In the genomic region with DNA sequence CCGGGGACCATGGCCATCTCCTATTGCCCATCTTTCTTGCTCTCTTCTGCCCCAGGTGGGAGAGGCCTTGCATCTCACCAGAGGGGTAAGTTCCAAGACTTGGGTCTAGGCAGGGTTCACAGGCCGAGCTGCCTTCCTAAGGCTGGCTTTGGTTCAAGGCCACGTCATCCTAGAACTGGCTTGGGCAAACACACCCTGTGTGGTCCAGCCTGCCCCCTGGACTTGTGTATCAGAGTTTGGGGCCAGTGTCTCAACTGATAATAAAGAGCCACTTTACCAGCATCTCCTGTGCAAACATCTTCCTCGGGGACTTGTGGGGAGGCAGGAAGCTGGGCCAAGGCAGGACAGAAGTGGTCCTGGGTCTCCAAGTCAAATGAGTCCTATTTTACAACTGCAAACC, we compare ENCODE assay signal across 18 cellular contexts. TPM values are rescaled to one million over a fixed set of nuclear protein-coding genes. Genes with fewer than 3 reads are reported as not detected.
DNase-seq lines count a peak whose midpoint lies in the region; ATAC-seq, FAIRE-seq and TF ChIP-seq lines count a peak whose summit lies in the region.
"Had no signal": no experiment of that assay in that cellular context is flagged by ENCODE, and none has a peak within 500 bp of the region (broad histone marks: within the 10 kb centered on the region; RNA-seq: fewer than 3 reads in every experiment).

No MANE protein-coding gene starts in this region.

- no peak overlapping the region for H3K9ac ChIP-seq in HepG2 (ENCODE audit: insufficient read depth, low read depth, low read length)

- H3K9me3 ChIP-seq in HepG2 (ENCODE audit: low read length) (0 out of 2 replicates have a peak, but pooled peaks cover 6% of the 10 kb centered on the region), esophagus squamous epithelium (peaks cover 0 to 3% (median 0%) of the 10 kb centered on the region in 3 donors)

- peaks cover 18% of the 10 kb centered on the region for H3K9me3 Mint-ChIP-seq in activated CD4-positive, alpha-beta memory T cell treated with anti-CD3 and anti-CD28 coated beads for 36 hours

- TF ChIP-seq CTCF in bronchial epithelial cell (IDR thresholded peaks at IDR 0.05; ENCODE audit: insufficient read depth, low read length, severe bottlenecking) (no peak), HepG2 (CRISPR knock-in tag; IDR thresholded peaks at IDR 0.05) (no peak), esophagus squamous epithelium (IDR thresholded peaks at IDR 0.05) (no peak)

- no peaks in the 10 kb centered on the region for H4K20me1 ChIP-seq in HepG2 (ENCODE audit: insufficient read depth, low read length)

- H3K27me3 Mint-ChIP-seq in activated CD4-positive, alpha-beta memory T cell treated with anti-CD3 and anti-CD28 coated beads for 36 hours, result no peaks in the 10 kb centered on the region
- H3K27me3 Mint-ChIP-seq: CD4-positive, alpha-beta T cell had no signal

- CTCF ChIA-PET in HepG2 (lab: Yijun Ruan, JAX; ENCODE audit: low intra/inter-chr PET ratio, low total read pairs), result no interaction called here
- CTCF ChIA-PET in activated CD4-positive, alpha-beta memory T cell treated with anti-CD3 and anti-CD28 coated beads for 36 hours (lab: Charles Lee), result interaction anchor here (1.6 kb wide), 1 partner anchor 374 kb away, joined by 7 read pairs; no protein-coding TSS in a partner anchor

- DNase-seq in Daoy (ENCODE audit: low read depth) (peak; percentile 66), RPMI7951 (ENCODE audit: low read depth) (peak; percentile 18), bronchial epithelial cell (ENCODE audit: low read depth) (no peak), HepG2 (ENCODE audit: low spot score) (no peak), esophagus squamous epithelium (lab: John Stamatoyannopoulos, UW) (no peak)
- DNase-seq in activated CD4-positive, alpha-beta memory T cell treated with anti-CD3 and anti-CD28 coated beads for 36 hours, result no peak
- DNase-seq: 8988T; C1 segment of cervical spinal cord; CD4-positive, alpha-beta T cell; DMS79; EL; GOT3; H9 had no signal

- H3K4me1 ChIP-seq in HepG2 (ENCODE audit: insufficient read depth, low read length) (no peaks in the 10 kb centered on the region), esophagus squamous epithelium (no peaks in the 10 kb centered on the region)

- H3K4me2 ChIP-seq in HepG2 (ENCODE audit: low read depth, low read length), result no peak overlapping the region

- H3K36me3 Mint-ChIP-seq in activated CD4-positive, alpha-beta memory T cell treated with anti-CD3 and anti-CD28 coated beads for 36 hours, result peaks cover 26% of the 10 kb centered on the region

- no peak overlapping the region for H3K4me3 Mint-ChIP-seq in activated CD4-positive, alpha-beta memory T cell treated with anti-CD3 and anti-CD28 coated beads for 36 hours
- H3K4me3 Mint-ChIP-seq: CD4-positive, alpha-beta T cell; H9 had no signal

- ATAC-seq in HepG2 (no peak; the same call in 2 of the 3 replicates), HG02678 (IDR thresholded peaks at IDR 0.05; ENCODE audit: unreplicated experiment) (no peak), GM19397 (IDR thresholded peaks at IDR 0.05; ENCODE audit: unreplicated experiment) (no peak)

- FAIRE-seq in bronchial epithelial cell (lab: Jason Lieb, UNC) (peak; percentile 70), HepG2 (lab: Jason Lieb, UNC) (no peak)
- FAIRE-seq: G401.6, GM12891, HTR-8/SVneo had no signal

- H3K27ac Mint-ChIP-seq in activated CD4-positive, alpha-beta memory T cell treated with anti-CD3 and anti-CD28 coated beads for 36 hours, result no peak overlapping the region
- H3K27ac Mint-ChIP-seq: CD4-positive, alpha-beta T cell; H9 had no signal

- intact Hi-C loops in HepG2 (cut with micrococcal nuclease; ENCODE audit: unreplicated experiment) (no loop called here), esophagus squamous epithelium (cut with DNase I) (no loop called here)
- intact Hi-C loops in activated CD4-positive, alpha-beta memory T cell treated with anti-CD3 and anti-CD28 coated beads for 36 hours (cut with micrococcal nuclease), result no loop called here

- 63% methylated on average over 2 of the region's 4 CpGs for WGBS in HepG2 (ENCODE audit: low lambda C conversion rate)
- 83 to 92% methylated on average over 3 to 4 of the region's 4 CpGs for WGBS in esophagus squamous epithelium, 2 donors

- POLR2A ChIA-PET in HepG2 (lab: Yijun Ruan, JAX), result no interaction called here
- POLR2A ChIA-PET in activated CD4-positive, alpha-beta memory T cell treated with anti-CD3 and anti-CD28 coated beads for 36 hours (lab: Charles Lee), result no interaction called here

- H3K27me3 ChIP-seq in bronchial epithelial cell (ENCODE audit: control insufficient read depth, insufficient read depth, low read length), result no peaks in the 10 kb centered on the region
- no peaks in the 10 kb centered on the region for H3K27me3 ChIP-seq in HepG2 (ENCODE audit: control insufficient read depth in 1 of 2, insufficient read depth in 2 of 2, low read length in 2 of 2)
- H3K27me3 ChIP-seq in esophagus squamous epithelium, result no peaks in the 10 kb centered on the region

- H3K27ac ChIP-seq in HepG2 (ENCODE audit: extremely low read length, insufficient read depth, low read length), result no peak overlapping the region
- no peak overlapping the region for H3K27ac ChIP-seq in esophagus squamous epithelium

- TF ChIP-seq EP300 in HepG2 (IDR thresholded peaks at IDR 0.05; ENCODE audit: low read depth in 2 of 2, low read length in 2 of 2), result no peak
- no peak for TF ChIP-seq EP300 in HepG2 (CRISPR knock-in tag; IDR thresholded peaks at IDR 0.05; ENCODE audit: borderline replicate concordance)

- no peak for TF ChIP-seq RAD21 in HepG2 (CRISPR knock-in tag; IDR thresholded peaks at IDR 0.05)

- TF ChIP-seq POLR2A in HepG2 (IDR thresholded peaks at IDR 0.05; ENCODE audit: insufficient read depth in 1 of 2, low read depth in 2 of 2, low read length in 2 of 2), result no peak
- TF ChIP-seq POLR2A in esophagus squamous epithelium (IDR thresholded peaks at IDR 0.05), result no peak

- in situ Hi-C loops in HepG2 (cut with HindIII; ENCODE audit: extremely low pct_ligation_motif_present, low pct_unique_long_range_greater_than_20kb), result no loop called here

- no peaks in the 10 kb centered on the region for H3K79me2 ChIP-seq in HepG2 (ENCODE audit: insufficient read depth, low read length)

- no peak overlapping the region for H3K4me3 ChIP-seq in bronchial epithelial cell (ENCODE audit: low read depth, low read length)
- H3K4me3 ChIP-seq in HepG2 (replicated peaks in 1 of 3; ENCODE audit: insufficient read depth in 1 of 3, low read depth in 2 of 3, low read length in 3 of 3), result no peak overlapping the region
- no peak overlapping the region for H3K4me3 ChIP-seq in esophagus squamous epithelium

- H3K36me3 ChIP-seq in bronchial epithelial cell (ENCODE audit: control insufficient read depth, insufficient read depth, low read length) (no peaks in the 10 kb centered on the region), HepG2 (replicated peaks in 1 of 2; ENCODE audit: control insufficient read depth in 1 of 2, insufficient read depth in 2 of 2, low read length in 2 of 2) (no peaks in the 10 kb centered on the region), esophagus squamous epithelium (peaks cover 0 to 16% (median 0%) of the 10 kb centered on the region in 3 donors)

- no peak overlapping the region for H2AFZ ChIP-seq in HepG2 (ENCODE audit: low read length)

- H3K4me1 Mint-ChIP-seq in activated CD4-positive, alpha-beta memory T cell treated with anti-CD3 and anti-CD28 coated beads for 36 hours (ENCODE audit: low read depth), result no peaks in the 10 kb centered on the region

- no TSS peak for BruUV-seq in HepG2 (replicated peaks; lab: Mats Ljungman, UMichigan)

TF ChIP-seq in HepG2, 621 proteins besides CTCF, POLR2A, EP300 and RAD21:
- peak; percentile 13; the same call in 1 of the 2 replicates for TF ChIP-seq HNF4A (CRISPR knock-in tag; IDR thresholded peaks at IDR 0.05)
- no peak for TF ChIP-seq MZF1 (CRISPR knock-in tag; IDR thresholded peaks at IDR 0.05; ENCODE audit: borderline replicate concordance)
- no peak for TF ChIP-seq FOXC1 (CRISPR knock-in tag; IDR thresholded peaks at IDR 0.05; ENCODE audit: borderline replicate concordance)
- no peak for TF ChIP-seq RNF2 (conservative IDR thresholded peaks at IDR 0.05; ENCODE audit: low read depth)

RNA-seq across cellular contexts. Expression of a gene that starts 17.8 kb away (rescaled TPM):
- 87.7 and 93.3 TPM in 2 replicates for total RNA-seq in Daoy (2014; rRNA removed; shearing (Covaris generic))
- 50.3 and 63.8 TPM in 2 replicates for total RNA-seq in RPMI7951 (2014; rRNA removed; shearing (Covaris generic))
- total RNA-seq in bronchial epithelial cell, result 91.4 and 106 TPM in 2 replicates
- 103 and 107 TPM in 2 replicates for total RNA-seq in HepG2 (2016; rRNA removed; fragmentation: Illumina TruSeq; extraction: Trizol)
- total RNA-seq in HepG2 (2016; cell fraction: cytosol; rRNA removed; fragmentation: Illumina TruSeq; extraction: Trizol; ENCODE audit: low read depth), result 294 and 338 TPM in 2 replicates
- 97.4 and 104 TPM in 2 replicates for total RNA-seq in HepG2 (2016; cell fraction: insoluble cytoplasmic fraction; rRNA removed; fragmentation: Illumina TruSeq; extraction: Trizol)
- 322 and 357 TPM in 2 replicates for total RNA-seq in HepG2 (2016; cell fraction: membrane; rRNA removed; fragmentation: Illumina TruSeq; extraction: Trizol)
- 52.9 and 56.3 TPM in 2 replicates for total RNA-seq in HepG2 (2016; cell fraction: nucleus; rRNA removed; fragmentation: Illumina TruSeq; extraction: Trizol)
- polyA plus RNA-seq in HepG2 (2011; rRNA removed), result 68.6 and 81.5 TPM in 2 replicates
- 64.4 and 81.3 TPM in 2 replicates for polyA plus RNA-seq in HepG2 (2011; cell fraction: cytosol; rRNA removed)
- polyA plus RNA-seq in HepG2 (2011; cell fraction: nucleus; rRNA removed), result 46.1 and 59.4 TPM in 2 replicates
- 97.1 and 100 TPM in 2 replicates for polyA plus RNA-seq in HepG2 (2012)
- 345 and 348 TPM in 2 replicates for polyA plus RNA-seq in HepG2 (2016; cell fraction: cytosol; fragmentation: Illumina TruSeq; extraction: Trizol; ENCODE audit: low read depth)
- polyA plus RNA-seq in HepG2 (2016; cell fraction: insoluble cytoplasmic fraction; fragmentation: Illumina TruSeq; extraction: Trizol; ENCODE audit: low read depth), result 95.3 and 104 TPM in 2 replicates
- 290 and 313 TPM in 2 replicates for polyA plus RNA-seq in HepG2 (2016; cell fraction: membrane; fragmentation: Illumina TruSeq; extraction: Trizol; ENCODE audit: low read depth)
- 82.4 and 85.5 TPM in 2 replicates for polyA plus RNA-seq in HepG2 (2016; cell fraction: nucleus; fragmentation: Illumina TruSeq; extraction: Trizol; ENCODE audit: insufficient read depth, low read depth)
- polyA minus RNA-seq in HepG2 (2011; rRNA and poly(A)+ RNA removed; ENCODE audit: low replicate concordance), result 36.5 and 45.8 TPM in 2 replicates
- polyA minus RNA-seq in HepG2 (2011; cell fraction: cytosol; rRNA and poly(A)+ RNA removed), result 34.5 and 35.2 TPM in 2 replicates
- polyA minus RNA-seq in HepG2 (2011; cell fraction: nucleus; rRNA and poly(A)+ RNA removed), result 47.1 and 52.1 TPM in 2 replicates
- 10 to 100 TPM; 13.8 to 43.1 (median 20.2) TPM for total RNA-seq in esophagus squamous epithelium
- 10 to 100 TPM; 23.9 to 28.6 TPM for total RNA-seq in activated CD4-positive, alpha-beta memory T cell treated with anti-CD3 and anti-CD28 coated beads for 36 hours

Comparison
In these comparisons a context has a peak if more than half of its experiments do, and no peak if none do; other contexts are left out.
1. DNase-seq: peak in Daoy (single experiment) and RPMI7951 (single experiment); none in bronchial epithelial cell (single experiment), HepG2 (single experiment), esophagus squamous epithelium (single experiment) and activated CD4-positive, alpha-beta memory T cell treated with anti-CD3 and anti-CD28 coated beads for 36 hours (single experiment).